Comparison of ENCODE assay signal across 1 cellular context in genomic region chr19:47284324-47284899, GRCh38.
TF ChIP-seq lines count a peak whose summit lies in the region.

No MANE protein-coding gene starts in this region.

TF ChIP-seq in HCT116, 20 proteins besides CTCF, POLR2A, EP300 and RAD21 (continued from another document):
- no peak for TF ChIP-seq ZBTB33 (IDR thresholded peaks at IDR 0.05; ENCODE audit: extremely low read depth, insufficient replicate concordance, low read length)
